13 cellular contexts compared by ENCODE assay signal in the genomic region with DNA sequence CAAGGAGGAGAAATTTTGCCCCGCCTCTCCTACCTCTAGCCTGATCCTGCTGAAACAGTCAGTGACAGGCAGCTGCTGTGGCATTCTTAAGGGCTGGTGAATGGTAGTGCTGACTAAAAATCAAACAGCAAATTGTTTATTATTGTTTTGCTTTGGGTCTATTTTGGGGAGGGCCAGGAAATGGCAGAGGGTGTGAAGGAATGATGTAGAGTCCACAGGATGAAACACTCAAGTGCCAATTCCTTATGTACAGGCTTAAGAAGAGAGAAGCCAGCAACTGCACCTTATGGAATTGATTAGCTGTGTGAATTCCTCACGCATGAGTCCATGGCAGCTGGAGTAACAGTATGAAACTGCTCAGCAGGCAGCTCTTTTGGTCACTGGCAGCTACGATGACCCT. TPM values are rescaled to one million over a fixed set of nuclear protein-coding genes. Genes with fewer than 3 reads are reported as not detected.
DNase-seq lines count a peak whose midpoint lies in the region; ATAC-seq lines count a peak whose summit lies in the region.
"Had no signal": no experiment of that assay in that cellular context is flagged by ENCODE, and none has a peak within 500 bp of the region (broad histone marks: within the 10 kb centered on the region; RNA-seq: fewer than 3 reads in every experiment).

No MANE protein-coding gene starts in this region.

- ATAC-seq in activated CD8-positive, alpha-beta T cell treated with anti-CD3 and anti-CD28 coated beads, Interleukin-2, amount 10 ng/mL, durations not matched to agents 7 days and 5 days, result no peak

- no peaks in the 10 kb centered on the region for H3K4me1 Mint-ChIP-seq in activated CD8-positive, alpha-beta T cell treated with anti-CD3 and anti-CD28 coated beads, Interleukin-2, amount 10 ng/mL, durations not matched to agents 7 days and 5 days (ENCODE audit: low read depth)

- no peak overlapping the region for H3K4me3 Mint-ChIP-seq in activated CD8-positive, alpha-beta T cell treated with anti-CD3 and anti-CD28 coated beads, Interleukin-2, amount 10 ng/mL, durations not matched to agents 7 days and 5 days

- no peaks in the 10 kb centered on the region for H3K36me3 Mint-ChIP-seq in activated CD8-positive, alpha-beta T cell treated with anti-CD3 and anti-CD28 coated beads, Interleukin-2, amount 10 ng/mL, durations not matched to agents 7 days and 5 days (ENCODE audit: low read depth)

- no peaks in the 10 kb centered on the region for H3K9me3 Mint-ChIP-seq in activated CD8-positive, alpha-beta T cell treated with anti-CD3 and anti-CD28 coated beads, Interleukin-2, amount 10 ng/mL, durations not matched to agents 7 days and 5 days (ENCODE audit: insufficient read depth)

- DNase-seq in GM03348 (ENCODE audit: low spot score) (peak; percentile 54), RPMI7951 (ENCODE audit: low read depth) (peak; percentile 96), epithelial cell of prostate (ENCODE audit: low read depth, low spot score) (no peak), retina (peak; percentile 27), NK-92 (lab: John Stamatoyannopoulos, UW; ENCODE audit: unreplicated experiment) (no peak), SHP77 (lab: John Stamatoyannopoulos, UW) (no peak)
- no peak for DNase-seq in activated CD8-positive, alpha-beta T cell treated with anti-CD3 and anti-CD28 coated beads, Interleukin-2, amount 10 ng/mL, durations not matched to agents 7 days and 5 days
- DNase-seq in activated CD4-positive, alpha-beta T cell treated with anti-CD3 and anti-CD28 coated beads, Interleukin-2, amount 50 U/mL, for 1 hour, result no peak
- DNase-seq: DMS79, glutamatergic neuron, NCI-H1694 had no signal

- CTCF ChIA-PET in activated CD8-positive, alpha-beta T cell treated with anti-CD3 and anti-CD28 coated beads, Interleukin-2, amount 10 ng/mL, durations not matched to agents 7 days and 5 days (lab: Charles Lee), result no interaction called here

- POLR2A ChIA-PET in activated CD8-positive, alpha-beta T cell treated with anti-CD3 and anti-CD28 coated beads, Interleukin-2, amount 10 ng/mL, durations not matched to agents 7 days and 5 days (lab: Charles Lee), result no interaction called here

- peak overlapping the region; percentile 62 for H3K27ac ChIP-seq in epithelial cell of prostate
- H3K27ac ChIP-seq: ascending aorta had no signal

- no peak overlapping the region for H3K27ac Mint-ChIP-seq in activated CD8-positive, alpha-beta T cell treated with anti-CD3 and anti-CD28 coated beads, Interleukin-2, amount 10 ng/mL, durations not matched to agents 7 days and 5 days

- H3K27me3 Mint-ChIP-seq in activated CD8-positive, alpha-beta T cell treated with anti-CD3 and anti-CD28 coated beads, Interleukin-2, amount 10 ng/mL, durations not matched to agents 7 days and 5 days (ENCODE audit: low read depth), result no peaks in the 10 kb centered on the region

RNA-seq across cellular contexts. Expression of a gene that starts 39.7 kb away (rescaled TPM):
- total RNA-seq in RPMI7951 (2014; rRNA removed; shearing (Covaris generic)), result 43.2 and 58.6 TPM in 2 replicates
- not detected for total RNA-seq in activated CD8-positive, alpha-beta T cell treated with anti-CD3 and anti-CD28 coated beads, Interleukin-2, amount 10 ng/mL, durations not matched to agents 7 days and 5 days
- total RNA-seq: OCI-LY7 had no signal

Comparison
In these comparisons a context has a peak if more than half of its experiments do, and no peak if none do; other contexts are left out.
1. DNase-seq: peak in GM03348 (single experiment), RPMI7951 (single experiment) and retina (single experiment); none in epithelial cell of prostate (single experiment), NK-92 (single experiment), SHP77 (0 of 2), activated CD8-positive, alpha-beta T cell treated with anti-CD3 and anti-CD28 coated beads, Interleukin-2, amount 10 ng/mL, durations not matched to agents 7 days and 5 days (single experiment) and activated CD4-positive, alpha-beta T cell treated with anti-CD3 and anti-CD28 coated beads, Interleukin-2, amount 50 U/mL, for 1 hour (single experiment).
2. RNA of a gene that starts 39.7 kb away (total RNA-seq): 43.2 to 58.6 TPM in RPMI7951; not detected in activated CD8-positive, alpha-beta T cell treated with anti-CD3 and anti-CD28 coated beads, Interleukin-2, amount 10 ng/mL, durations not matched to agents 7 days and 5 days; every median in the first group is over 10 times any median in the second.